In genomic region chr13:43493496-43494000, GRCh38 we compare ENCODE assay signal across 1 cellular context.
TF ChIP-seq lines count a peak whose summit lies in the region.

No MANE protein-coding gene starts in this region.

TF ChIP-seq in GM23338, 12 proteins besides CTCF, POLR2A, EP300 and RAD21 (continued from another document):
- no peak for TF ChIP-seq STAT1 (IDR thresholded peaks at IDR 0.05; ENCODE audit: unreplicated experiment)
- no peak for TF ChIP-seq JUNB (IDR thresholded peaks at IDR 0.05; ENCODE audit: unreplicated experiment)
- TF ChIP-seq POLR2AphosphoS5 (IDR thresholded peaks at IDR 0.05; ENCODE audit: low read depth), result no peak
- no peak for TF ChIP-seq NANOG (IDR thresholded peaks at IDR 0.05; ENCODE audit: borderline replicate concordance)
TF ChIP-seq in GM23338: peak in this region for 0.
